1 cellular context compared by ENCODE assay signal in genomic region chr17:18326572-18326971, GRCh38.
TF ChIP-seq lines count a peak whose summit lies in the region.

No MANE protein-coding gene starts in this region.

TF ChIP-seq in GM12878, 131 proteins besides CTCF, POLR2A, EP300 and RAD21:
- no peak for TF ChIP-seq NFXL1 (IDR thresholded peaks at IDR 0.05; ENCODE audit: borderline replicate concordance)
- TF ChIP-seq SUPT20H (IDR thresholded peaks at IDR 0.05; ENCODE audit: borderline replicate concordance, control insufficient read depth, low read depth, low read length): no peak
- TF ChIP-seq ZNF384 (IDR thresholded peaks at IDR 0.05; ENCODE audit: borderline replicate concordance, low read depth, low read length): no peak
- no peak for TF ChIP-seq IRF3 (IDR thresholded peaks at IDR 0.05)
- TF ChIP-seq KAT2A (conservative IDR thresholded peaks at IDR 0.05; ENCODE audit: control insufficient read depth, low read depth, low read length): no peak
- no peak for TF ChIP-seq RCOR1 (conservative IDR thresholded peaks at IDR 0.05; ENCODE audit: low read depth, low read length)
- no peak for TF ChIP-seq SMAD5 (IDR thresholded peaks at IDR 0.05; ENCODE audit: low read depth)
